29 cellular contexts compared by ENCODE assay signal in genomic region chr4:6996481-6996880, GRCh38.
"Had no signal": no experiment of that assay in that cellular context is flagged by ENCODE, and none has a peak within 500 bp of the region (broad histone marks: within the 10 kb centered on the region; RNA-seq: fewer than 3 reads in every experiment).

No MANE protein-coding gene starts in this region.

- H3K4me3 Mint-ChIP-seq: activated CD4-positive, alpha-beta T cell treated with anti-CD3 and anti-CD28 coated beads for 36 hours; activated CD8-positive, alpha-beta T cell treated with anti-CD3 and anti-CD28 coated beads for 36 hours; activated naive CD8-positive, alpha-beta T cell; activated T-cell treated with anti-CD3 and anti-CD28 coated beads, Interleukin-2, amount 50 U/mL, for 4 hours; activated T-helper 17 cell treated with anti-CD3 and anti-CD28 coated beads, Interleukin-2, amount 50 U/mL, for 72 hours; central memory CD8-positive, alpha-beta T cell; dendritic cell treated with granulocyte-macrophage colony-stimulating factor and Interleukin-4, amounts not matched to agents 40 ng/mL and 50 ng/mL, for 4 days; T-cell; T-helper 1 cell treated with Interleukin-12 subunit alpha and Interleukin-12 subunit beta and Interleukin-4 antibody, amounts not matched to agents 30 μg/mL and 1 μg/mL, for 36 hours; T-helper 2 cell treated with Interferon-gamma antibody and Interleukin-4, amounts not matched to agents 5 μg/mL and 100 μg/mL, for 36 hours had no signal

- H3K4me3 ChIP-seq: coronary artery, dorsolateral prefrontal cortex, esophagus squamous epithelium, gastroesophageal sphincter, heart right ventricle had no signal

- H3K27ac ChIP-seq: brain microvascular endothelial cell, coronary artery, dorsolateral prefrontal cortex, esophagus squamous epithelium, gastroesophageal sphincter, heart right ventricle had no signal

- DNase-seq: activated CD4-positive, alpha-beta T cell treated with anti-CD3 and anti-CD28 coated beads for 36 hours; activated CD4-positive, alpha-beta T cell treated with anti-CD3 and anti-CD28 coated beads, Interleukin-2, amount 50 U/mL, for 1 hour; activated CD4-positive, alpha-beta T cell treated with anti-CD3 and anti-CD28 coated beads, Interleukin-2, amount 50 U/mL, for 48 hours; activated CD4-positive, CD25-positive, alpha-beta regulatory T cell; activated CD4-positive, CD25-positive, alpha-beta regulatory T cell treated with anti-CD3 and anti-CD28 coated beads, Interleukin-2, amount 50 U/mL, for 72 hours; activated CD8-positive, alpha-beta memory T cell treated with anti-CD3 and anti-CD28 coated beads for 24 hours; activated CD8-positive, alpha-beta T cell treated with anti-CD3 and anti-CD28 coated beads for 36 hours; activated gamma-delta T cell; activated naive CD4-positive, alpha-beta T cell; activated T-cell treated with anti-CD3 and anti-CD28 coated beads, Interleukin-2, amount 50 U/mL, for 4 hours; amniotic stem cell; anterior cingulate cortex; brain microvascular endothelial cell; dorsolateral prefrontal cortex; effector memory CD4-positive, alpha-beta T cell; esophagus squamous epithelium; foreskin melanocyte; heart right ventricle; SW 1271; T-cell; T1000 had no signal

- H3K27ac Mint-ChIP-seq: activated CD4-positive, alpha-beta T cell treated with anti-CD3 and anti-CD28 coated beads for 36 hours; activated CD8-positive, alpha-beta T cell treated with anti-CD3 and anti-CD28 coated beads for 36 hours; activated naive CD8-positive, alpha-beta T cell; activated T-helper 17 cell treated with anti-CD3 and anti-CD28 coated beads, Interleukin-2, amount 50 U/mL, for 72 hours; dendritic cell treated with granulocyte-macrophage colony-stimulating factor and Interleukin-4, amounts not matched to agents 40 ng/mL and 50 ng/mL, for 4 days; T-cell; T-helper 1 cell treated with Interleukin-12 subunit alpha and Interleukin-12 subunit beta and Interleukin-4 antibody, amounts not matched to agents 30 μg/mL and 1 μg/mL, for 36 hours; T-helper 2 cell treated with Interferon-gamma antibody and Interleukin-4, amounts not matched to agents 5 μg/mL and 100 μg/mL, for 36 hours had no signal

- H3K9me3 Mint-ChIP-seq: activated CD8-positive, alpha-beta T cell treated with anti-CD3 and anti-CD28 coated beads for 36 hours; activated T-cell treated with anti-CD3 and anti-CD28 coated beads, Interleukin-2, amount 50 U/mL, for 4 hours; activated T-helper 17 cell treated with anti-CD3 and anti-CD28 coated beads, Interleukin-2, amount 50 U/mL, for 72 hours; central memory CD8-positive, alpha-beta T cell; dendritic cell treated with granulocyte-macrophage colony-stimulating factor and Interleukin-4, amounts not matched to agents 40 ng/mL and 50 ng/mL, for 4 days; T-cell; T-helper 1 cell treated with Interleukin-12 subunit alpha and Interleukin-12 subunit beta and Interleukin-4 antibody, amounts not matched to agents 30 μg/mL and 1 μg/mL, for 36 hours; T-helper 2 cell treated with Interferon-gamma antibody and Interleukin-4, amounts not matched to agents 5 μg/mL and 100 μg/mL, for 36 hours had no signal

- H3K27me3 Mint-ChIP-seq: activated CD4-positive, alpha-beta T cell treated with anti-CD3 and anti-CD28 coated beads for 36 hours; activated CD8-positive, alpha-beta T cell treated with anti-CD3 and anti-CD28 coated beads for 36 hours; activated naive CD8-positive, alpha-beta T cell; activated T-helper 17 cell treated with anti-CD3 and anti-CD28 coated beads, Interleukin-2, amount 50 U/mL, for 72 hours; central memory CD8-positive, alpha-beta T cell; dendritic cell treated with granulocyte-macrophage colony-stimulating factor and Interleukin-4, amounts not matched to agents 40 ng/mL and 50 ng/mL, for 4 days; T-cell had no signal

- H3K27me3 ChIP-seq: brain microvascular endothelial cell, dorsolateral prefrontal cortex, esophagus squamous epithelium, gastroesophageal sphincter, heart right ventricle had no signal

- H3K9me3 ChIP-seq: esophagus squamous epithelium, gastroesophageal sphincter, heart right ventricle had no signal
